ENCODE assay signal across 35 cellular contexts in genomic region chr2:8802741-8803140, GRCh38.
"Had no signal": no experiment of that assay in that cellular context is flagged by ENCODE, and none has a peak within 500 bp of the region (broad histone marks: within the 10 kb centered on the region; RNA-seq: fewer than 3 reads in every experiment).

No MANE protein-coding gene starts in this region.

- H3K27me3 Mint-ChIP-seq: activated B cell treated with CpG ODN at 0.5 μM for 24 hours; activated CD4-positive, alpha-beta memory T cell treated with anti-CD3 and anti-CD28 coated beads for 36 hours; activated naive CD4-positive, alpha-beta T cell treated with anti-CD3 and anti-CD28 coated beads, Interleukin-2, amount 10 ng/mL, durations not matched to agents 7 days and 5 days; activated naive CD8-positive, alpha-beta T cell treated with anti-CD3 and anti-CD28 coated beads, Interleukin-2, amount 10 ng/mL, durations not matched to agents 7 days and 5 days had no signal

- H3K9me3 ChIP-seq: ascending aorta, breast epithelium, Peyer's patch had no signal

- ATAC-seq: activated T-cell treated with anti-CD3 and anti-CD28 coated beads, Interleukin-2, amount 50 U/mL, for 4 hours; K562 had no signal

- H3K4me3 ChIP-seq: ascending aorta, breast epithelium, K562, Peyer's patch had no signal

- H3K4me1 ChIP-seq: breast epithelium, Peyer's patch had no signal

- H3K27ac Mint-ChIP-seq: activated B cell treated with CpG ODN at 0.5 μM for 24 hours; activated CD4-positive, alpha-beta memory T cell treated with anti-CD3 and anti-CD28 coated beads for 36 hours; activated naive CD4-positive, alpha-beta T cell treated with anti-CD3 and anti-CD28 coated beads, Interleukin-2, amount 10 ng/mL, durations not matched to agents 7 days and 5 days; activated naive CD8-positive, alpha-beta T cell treated with anti-CD3 and anti-CD28 coated beads, Interleukin-2, amount 10 ng/mL, durations not matched to agents 7 days and 5 days; activated T-helper 1 cell treated with anti-CD3 and anti-CD28 coated beads, Interleukin-12 subunit alpha, Interleukin-12 subunit beta, Interleukin-2, Interleukin-4 antibody, amounts not matched to agents 30 ng/mL and 10 ng/mL and 1 ng/mL, durations not matched to agents 14 hours and 24 hours and 36 hours had no signal

- H3K27me3 ChIP-seq: ascending aorta, breast epithelium, Peyer's patch had no signal

- H3K4me3 Mint-ChIP-seq: activated B cell treated with CpG ODN at 0.5 μM for 24 hours; activated CD4-positive, alpha-beta memory T cell treated with anti-CD3 and anti-CD28 coated beads for 36 hours; activated naive CD4-positive, alpha-beta T cell treated with anti-CD3 and anti-CD28 coated beads, Interleukin-2, amount 10 ng/mL, durations not matched to agents 7 days and 5 days; activated naive CD8-positive, alpha-beta T cell treated with anti-CD3 and anti-CD28 coated beads, Interleukin-2, amount 10 ng/mL, durations not matched to agents 7 days and 5 days; activated T-cell treated with anti-CD3 and anti-CD28 coated beads, Interleukin-2, amount 50 U/mL, for 4 hours; activated T-helper 1 cell treated with anti-CD3 and anti-CD28 coated beads, Interleukin-12 subunit alpha, Interleukin-12 subunit beta, Interleukin-2, Interleukin-4 antibody, amounts not matched to agents 30 ng/mL and 10 ng/mL and 1 ng/mL, durations not matched to agents 14 hours and 24 hours and 36 hours had no signal

- DNase-seq: activated B cell treated with CpG ODN at 0.5 μM for 24 hours; activated CD4-positive, alpha-beta memory T cell treated with anti-CD3 and anti-CD28 coated beads for 36 hours; activated CD4-positive, alpha-beta T cell treated with anti-CD3 and anti-CD28 coated beads for 4 hours; activated CD4-positive, alpha-beta T cell treated with anti-CD3 and anti-CD28 coated beads, Interleukin-2, amount 50 U/mL, for 1 hour; activated CD4-positive, CD25-positive, alpha-beta regulatory T cell treated with anti-CD3 and anti-CD28 coated beads, Interleukin-2, amount 50 U/mL, for 72 hours; activated CD8-positive, alpha-beta memory T cell treated with anti-CD3 and anti-CD28 coated beads, Interleukin-2, amount 50 U/mL, for 4 hours; activated effector memory CD4-positive, alpha-beta T cell treated with Interleukin-2 at 50 U/mL for 16 hours; activated naive CD4-positive, alpha-beta T cell treated with anti-CD3 and anti-CD28 coated beads, Interleukin-2, amount 10 ng/mL, durations not matched to agents 7 days and 5 days; activated naive CD8-positive, alpha-beta T cell treated with anti-CD3 and anti-CD28 coated beads, Interleukin-2, amount 10 ng/mL, durations not matched to agents 7 days and 5 days; activated T-cell treated with anti-CD3 and anti-CD28 coated beads for 4 hours; activated T-cell treated with anti-CD3 and anti-CD28 coated beads, Interleukin-2, amount 50 U/mL, for 4 hours; amygdala; caudate nucleus; NCI-H1105; NCI-H1417 treated with DMSO at 0.1 percent for 48 hours; NCI-H187 treated with DMSO at 0.1 percent for 48 hours; NCI-H2081; NCI-H2171; NCI-H510A; NCI-H526; NCI-H748 treated with DMSO at 0.1 percent for 48 hours; NK-92 treated with Interleukin-12 subunit alpha and Interleukin-12 subunit beta, amount 100 ng/mL, for 24 hours; PC-3; Peyer's patch; RPMI8226; SIG-M5; SW 1271; T-helper 1 cell; T-helper 2 cell; T-helper 9 cell had no signal

- H3K27ac ChIP-seq: ascending aorta, Peyer's patch, VCaP had no signal

- H3K9me3 Mint-ChIP-seq: activated B cell treated with CpG ODN at 0.5 μM for 24 hours; activated CD4-positive, alpha-beta memory T cell treated with anti-CD3 and anti-CD28 coated beads for 36 hours; activated naive CD4-positive, alpha-beta T cell treated with anti-CD3 and anti-CD28 coated beads, Interleukin-2, amount 10 ng/mL, durations not matched to agents 7 days and 5 days; activated naive CD8-positive, alpha-beta T cell treated with anti-CD3 and anti-CD28 coated beads, Interleukin-2, amount 10 ng/mL, durations not matched to agents 7 days and 5 days; activated T-cell treated with anti-CD3 and anti-CD28 coated beads, Interleukin-2, amount 50 U/mL, for 4 hours; activated T-helper 1 cell treated with anti-CD3 and anti-CD28 coated beads, Interleukin-12 subunit alpha, Interleukin-12 subunit beta, Interleukin-2, Interleukin-4 antibody, amounts not matched to agents 30 ng/mL and 10 ng/mL and 1 ng/mL, durations not matched to agents 14 hours and 24 hours and 36 hours had no signal
